ENCODE assay signal across 1 cellular context in genomic region chr1:2192031-2192995, GRCh38.
TF ChIP-seq lines count a peak whose summit lies in the region.

No MANE protein-coding gene starts in this region.

TF ChIP-seq in GM23338, 12 proteins besides CTCF, POLR2A, EP300 and RAD21 (continued from another document):
- TF ChIP-seq REST (IDR thresholded peaks at IDR 0.05; ENCODE audit: unreplicated experiment) (no peak), CREB1 (CRISPR knock-in tag; IDR thresholded peaks at IDR 0.05; ENCODE audit: low read depth) (no peak), ZNF331 (CRISPR knock-in tag; IDR thresholded peaks at IDR 0.05; ENCODE audit: low read depth) (no peak), ZNF114 (CRISPR knock-in tag; IDR thresholded peaks at IDR 0.05) (no peak), POLR2AphosphoS5 (IDR thresholded peaks at IDR 0.05; ENCODE audit: low read depth) (no peak), ETS1 (IDR thresholded peaks at IDR 0.05) (no peak), NANOG (IDR thresholded peaks at IDR 0.05; ENCODE audit: borderline replicate concordance) (no peak), STAT1 (IDR thresholded peaks at IDR 0.05; ENCODE audit: unreplicated experiment) (no peak)
TF ChIP-seq in GM23338: peak in this region for 0.
